In the genomic region with DNA sequence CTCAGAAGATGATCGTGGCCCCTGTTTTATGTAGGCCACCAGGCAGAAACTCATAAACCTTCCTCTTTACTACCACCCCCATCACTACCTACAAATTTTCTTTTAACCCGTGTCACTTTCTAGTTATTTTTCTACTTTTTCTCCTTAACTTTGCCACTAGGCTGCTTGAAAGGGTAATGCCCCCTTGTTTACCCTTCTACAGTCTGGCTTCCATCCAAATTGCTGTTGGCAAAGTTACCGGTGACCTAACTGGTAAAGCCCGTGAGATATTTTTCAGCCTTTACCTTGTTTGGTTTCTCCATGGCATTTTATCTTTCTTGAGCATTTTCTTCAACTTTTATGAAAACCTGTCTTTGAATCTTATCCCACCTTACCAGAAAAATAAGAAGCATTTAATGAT, we compare ENCODE assay signal across 10 cellular contexts.
DNase-seq lines count a peak whose midpoint lies in the region; ATAC-seq, FAIRE-seq and TF ChIP-seq lines count a peak whose summit lies in the region.
"Had no signal": no experiment of that assay in that cellular context is flagged by ENCODE, and none has a peak within 500 bp of the region (broad histone marks: within the 10 kb centered on the region; RNA-seq: fewer than 3 reads in every experiment).

No MANE protein-coding gene starts in this region.

- DNase-seq in HT-29 (ENCODE audit: low spot score) (peak; percentile 59), NCI-H446 (lab: John Stamatoyannopoulos, UW) (peak; percentile 54 to 76), bronchial epithelial cell (ENCODE audit: low read depth) (peak; percentile 63), renal cortical epithelial cell (ENCODE audit: low read depth) (peak; percentile 95), CD1c-positive myeloid dendritic cell (ENCODE audit: extremely low spot score) (no peak), retina (no peak), NCI-H748 treated with DMSO at 0.1 percent for 48 hours (lab: John Stamatoyannopoulos, UW) (no peak)
- DNase-seq: CD4-positive, CD25-positive, alpha-beta regulatory T cell; spleen had no signal

- H3K4me3 ChIP-seq in bronchial epithelial cell (ENCODE audit: low read depth, low read length): no peak overlapping the region
- H3K4me3 ChIP-seq: spleen had no signal

- no peak for FAIRE-seq in bronchial epithelial cell (lab: Jason Lieb, UNC)

- no peak for TF ChIP-seq CTCF in bronchial epithelial cell (IDR thresholded peaks at IDR 0.05; ENCODE audit: insufficient read depth, low read length, severe bottlenecking)

- ATAC-seq in GM21447 (IDR thresholded peaks at IDR 0.05; ENCODE audit: unreplicated experiment): no peak

- no peaks in the 10 kb centered on the region for H3K27me3 ChIP-seq in bronchial epithelial cell (ENCODE audit: control insufficient read depth, insufficient read depth, low read length)
- H3K27me3 ChIP-seq: spleen had no signal

- peaks cover 1% of the 10 kb centered on the region for H3K36me3 ChIP-seq in bronchial epithelial cell (ENCODE audit: control insufficient read depth, insufficient read depth, low read length)

Comparison
In these comparisons a context has a peak if more than half of its experiments do, and no peak if none do; other contexts are left out.
1. DNase-seq: peak in HT-29 (single experiment), NCI-H446 (2 of 2), bronchial epithelial cell (single experiment) and renal cortical epithelial cell (single experiment); none in CD1c-positive myeloid dendritic cell (single experiment), retina (single experiment) and NCI-H748 treated with DMSO at 0.1 percent for 48 hours (single experiment).